In the genomic region with DNA sequence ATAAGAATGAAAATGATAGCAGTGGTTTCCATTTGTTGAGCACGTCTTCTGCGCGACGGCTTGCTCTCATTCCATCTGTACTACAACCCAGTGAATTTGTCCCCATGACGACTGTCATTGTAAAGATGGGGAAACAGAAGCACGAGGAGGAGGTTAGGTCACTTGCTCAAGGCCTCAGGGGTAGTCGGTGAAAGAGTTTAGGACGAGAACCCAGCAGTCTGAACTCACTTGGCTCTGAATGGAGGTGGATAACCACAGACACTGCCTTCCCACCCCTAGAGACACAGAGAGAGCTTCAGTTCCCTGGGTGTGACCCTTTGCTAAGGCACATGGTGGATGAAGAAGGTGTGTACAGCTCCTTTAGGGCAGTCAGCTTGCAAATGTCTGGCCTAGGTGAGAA, we compare ENCODE assay signal across 2 cellular contexts.
TF ChIP-seq lines count a peak whose summit lies in the region.

No MANE protein-coding gene starts in this region.

TF ChIP-seq in IMR-90, 13 proteins besides CTCF, POLR2A, EP300 and RAD21:
- TF ChIP-seq MAFK (IDR thresholded peaks at IDR 0.05; ENCODE audit: low read depth, low read length) (no peak), FOS (IDR thresholded peaks at IDR 0.05; ENCODE audit: low read depth, low read length) (no peak), RFX5 (IDR thresholded peaks at IDR 0.05; ENCODE audit: low read depth, low read length) (no peak), RCOR1 (IDR thresholded peaks at IDR 0.05; ENCODE audit: insufficient replicate concordance, low read length) (no peak), SMC3 (IDR thresholded peaks at IDR 0.05; ENCODE audit: low read depth, low read length) (no peak)

TF ChIP-seq in GM23338, 12 proteins besides CTCF, POLR2A, EP300 and RAD21:
- TF ChIP-seq CREB1 (CRISPR knock-in tag; IDR thresholded peaks at IDR 0.05; ENCODE audit: low read depth) (no peak), NANOG (IDR thresholded peaks at IDR 0.05; ENCODE audit: borderline replicate concordance) (no peak), STAT1 (IDR thresholded peaks at IDR 0.05; ENCODE audit: unreplicated experiment) (no peak), POLR2AphosphoS5 (IDR thresholded peaks at IDR 0.05; ENCODE audit: low read depth) (no peak), ZNF331 (CRISPR knock-in tag; IDR thresholded peaks at IDR 0.05; ENCODE audit: low read depth) (no peak), EZH2phosphoT487 (IDR thresholded peaks at IDR 0.05; ENCODE audit: unreplicated experiment) (no peak), EZH2 (IDR thresholded peaks at IDR 0.05; ENCODE audit: low read depth, unreplicated experiment) (no peak), ZNF114 (CRISPR knock-in tag; IDR thresholded peaks at IDR 0.05) (no peak), ETS1 (IDR thresholded peaks at IDR 0.05) (no peak), JUNB (IDR thresholded peaks at IDR 0.05; ENCODE audit: unreplicated experiment) (no peak)
- TF ChIP-seq, protein P1, sequence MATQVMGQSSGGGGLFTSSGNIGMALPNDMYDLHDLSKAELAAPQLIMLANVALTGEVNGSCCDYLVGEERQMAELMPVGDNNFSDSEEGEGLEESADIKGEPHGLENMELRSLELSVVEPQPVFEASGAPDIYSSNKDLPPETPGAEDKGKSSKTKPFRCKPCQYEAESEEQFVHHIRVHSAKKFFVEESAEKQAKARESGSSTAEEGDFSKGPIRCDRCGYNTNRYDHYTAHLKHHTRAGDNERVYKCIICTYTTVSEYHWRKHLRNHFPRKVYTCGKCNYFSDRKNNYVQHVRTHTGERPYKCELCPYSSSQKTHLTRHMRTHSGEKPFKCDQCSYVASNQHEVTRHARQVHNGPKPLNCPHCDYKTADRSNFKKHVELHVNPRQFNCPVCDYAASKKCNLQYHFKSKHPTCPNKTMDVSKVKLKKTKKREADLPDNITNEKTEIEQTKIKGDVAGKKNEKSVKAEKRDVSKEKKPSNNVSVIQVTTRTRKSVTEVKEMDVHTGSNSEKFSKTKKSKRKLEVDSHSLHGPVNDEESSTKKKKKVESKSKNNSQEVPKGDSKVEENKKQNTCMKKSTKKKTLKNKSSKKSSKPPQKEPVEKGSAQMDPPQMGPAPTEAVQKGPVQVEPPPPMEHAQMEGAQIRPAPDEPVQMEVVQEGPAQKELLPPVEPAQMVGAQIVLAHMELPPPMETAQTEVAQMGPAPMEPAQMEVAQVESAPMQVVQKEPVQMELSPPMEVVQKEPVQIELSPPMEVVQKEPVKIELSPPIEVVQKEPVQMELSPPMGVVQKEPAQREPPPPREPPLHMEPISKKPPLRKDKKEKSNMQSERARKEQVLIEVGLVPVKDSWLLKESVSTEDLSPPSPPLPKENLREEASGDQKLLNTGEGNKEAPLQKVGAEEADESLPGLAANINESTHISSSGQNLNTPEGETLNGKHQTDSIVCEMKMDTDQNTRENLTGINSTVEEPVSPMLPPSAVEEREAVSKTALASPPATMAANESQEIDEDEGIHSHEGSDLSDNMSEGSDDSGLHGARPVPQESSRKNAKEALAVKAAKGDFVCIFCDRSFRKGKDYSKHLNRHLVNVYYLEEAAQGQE (IDR thresholded peaks at IDR 0.05; ENCODE audit: unreplicated experiment) = no peak
- TF ChIP-seq, protein P2, sequence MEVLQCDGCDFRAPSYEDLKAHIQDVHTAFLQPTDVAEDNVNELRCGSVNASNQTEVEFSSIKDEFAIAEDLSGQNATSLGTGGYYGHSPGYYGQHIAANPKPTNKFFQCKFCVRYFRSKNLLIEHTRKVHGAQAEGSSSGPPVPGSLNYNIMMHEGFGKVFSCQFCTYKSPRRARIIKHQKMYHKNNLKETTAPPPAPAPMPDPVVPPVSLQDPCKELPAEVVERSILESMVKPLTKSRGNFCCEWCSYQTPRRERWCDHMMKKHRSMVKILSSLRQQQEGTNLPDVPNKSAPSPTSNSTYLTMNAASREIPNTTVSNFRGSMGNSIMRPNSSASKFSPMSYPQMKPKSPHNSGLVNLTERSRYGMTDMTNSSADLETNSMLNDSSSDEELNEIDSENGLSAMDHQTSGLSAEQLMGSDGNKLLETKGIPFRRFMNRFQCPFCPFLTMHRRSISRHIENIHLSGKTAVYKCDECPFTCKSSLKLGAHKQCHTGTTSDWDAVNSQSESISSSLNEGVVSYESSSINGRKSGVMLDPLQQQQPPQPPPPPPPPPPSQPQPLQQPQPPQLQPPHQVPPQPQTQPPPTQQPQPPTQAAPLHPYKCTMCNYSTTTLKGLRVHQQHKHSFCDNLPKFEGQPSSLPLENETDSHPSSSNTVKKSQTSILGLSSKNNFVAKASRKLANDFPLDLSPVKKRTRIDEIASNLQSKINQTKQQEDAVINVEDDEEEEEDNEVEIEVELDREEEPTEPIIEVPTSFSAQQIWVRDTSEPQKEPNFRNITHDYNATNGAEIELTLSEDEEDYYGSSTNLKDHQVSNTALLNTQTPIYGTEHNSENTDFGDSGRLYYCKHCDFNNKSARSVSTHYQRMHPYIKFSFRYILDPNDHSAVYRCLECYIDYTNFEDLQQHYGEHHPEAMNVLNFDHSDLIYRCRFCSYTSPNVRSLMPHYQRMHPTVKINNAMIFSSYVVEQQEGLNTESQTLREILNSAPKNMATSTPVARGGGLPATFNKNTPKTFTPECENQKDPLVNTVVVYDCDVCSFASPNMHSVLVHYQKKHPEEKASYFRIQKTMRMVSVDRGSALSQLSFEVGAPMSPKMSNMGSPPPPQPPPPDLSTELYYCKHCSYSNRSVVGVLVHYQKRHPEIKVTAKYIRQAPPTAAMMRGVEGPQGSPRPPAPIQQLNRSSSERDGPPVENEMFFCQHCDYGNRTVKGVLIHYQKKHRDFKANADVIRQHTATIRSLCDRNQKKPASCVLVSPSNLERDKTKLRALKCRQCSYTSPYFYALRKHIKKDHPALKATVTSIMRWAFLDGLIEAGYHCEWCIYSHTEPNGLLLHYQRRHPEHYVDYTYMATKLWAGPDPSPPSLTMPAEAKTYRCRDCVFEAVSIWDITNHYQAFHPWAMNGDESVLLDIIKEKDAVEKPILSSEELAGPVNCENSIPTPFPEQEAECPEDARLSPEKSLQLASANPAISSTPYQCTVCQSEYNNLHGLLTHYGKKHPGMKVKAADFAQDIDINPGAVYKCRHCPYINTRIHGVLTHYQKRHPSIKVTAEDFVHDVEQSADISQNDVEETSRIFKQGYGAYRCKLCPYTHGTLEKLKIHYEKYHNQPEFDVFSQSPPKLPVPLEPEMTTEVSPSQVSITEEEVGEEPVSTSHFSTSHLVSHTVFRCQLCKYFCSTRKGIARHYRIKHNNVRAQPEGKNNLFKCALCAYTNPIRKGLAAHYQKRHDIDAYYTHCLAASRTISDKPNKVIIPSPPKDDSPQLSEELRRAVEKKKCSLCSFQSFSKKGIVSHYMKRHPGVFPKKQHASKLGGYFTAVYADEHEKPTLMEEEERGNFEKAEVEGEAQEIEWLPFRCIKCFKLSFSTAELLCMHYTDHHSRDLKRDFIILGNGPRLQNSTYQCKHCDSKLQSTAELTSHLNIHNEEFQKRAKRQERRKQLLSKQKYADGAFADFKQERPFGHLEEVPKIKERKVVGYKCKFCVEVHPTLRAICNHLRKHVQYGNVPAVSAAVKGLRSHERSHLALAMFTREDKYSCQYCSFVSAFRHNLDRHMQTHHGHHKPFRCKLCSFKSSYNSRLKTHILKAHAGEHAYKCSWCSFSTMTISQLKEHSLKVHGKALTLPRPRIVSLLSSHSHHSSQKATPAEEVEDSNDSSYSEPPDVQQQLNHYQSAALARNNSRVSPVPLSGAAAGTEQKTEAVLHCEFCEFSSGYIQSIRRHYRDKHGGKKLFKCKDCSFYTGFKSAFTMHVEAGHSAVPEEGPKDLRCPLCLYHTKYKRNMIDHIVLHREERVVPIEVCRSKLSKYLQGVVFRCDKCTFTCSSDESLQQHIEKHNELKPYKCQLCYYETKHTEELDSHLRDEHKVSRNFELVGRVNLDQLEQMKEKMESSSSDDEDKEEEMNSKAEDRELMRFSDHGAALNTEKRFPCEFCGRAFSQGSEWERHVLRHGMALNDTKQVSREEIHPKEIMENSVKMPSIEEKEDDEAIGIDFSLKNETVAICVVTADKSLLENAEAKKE (CRISPR knock-in tag; IDR thresholded peaks at IDR 0.05) = no peak
